26 cellular contexts compared by ENCODE assay signal in the genomic region with DNA sequence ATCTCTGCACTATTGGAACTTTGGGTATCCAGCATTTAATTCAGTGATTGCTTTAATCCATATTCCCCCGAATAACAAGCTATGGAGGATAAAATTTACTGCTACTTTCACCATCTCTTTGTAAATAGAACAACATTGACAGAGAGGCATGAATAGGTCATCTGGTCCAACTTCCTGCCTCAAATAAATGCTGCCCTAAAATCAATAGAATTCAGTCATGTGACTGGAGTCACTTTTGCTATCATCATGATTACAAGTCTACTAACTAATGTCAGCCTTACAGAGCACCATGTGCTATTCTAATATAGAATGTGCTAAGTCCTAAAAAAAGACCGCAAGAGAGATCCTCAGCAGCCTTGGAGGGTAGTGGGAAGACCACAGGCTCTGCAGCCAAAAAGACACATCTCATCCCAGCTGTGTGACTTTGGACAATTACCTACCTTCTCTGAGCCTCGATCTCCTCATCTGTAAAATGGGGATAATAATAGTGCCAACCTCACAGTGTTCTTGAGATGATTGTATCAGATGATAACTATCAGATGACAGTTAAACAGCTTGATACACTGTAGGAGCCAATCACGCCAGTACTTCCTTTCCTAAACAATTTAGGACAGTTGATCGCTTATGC.
"Had no signal": no experiment of that assay in that cellular context is flagged by ENCODE, and none has a peak within 500 bp of the region (broad histone marks: within the 10 kb centered on the region; RNA-seq: fewer than 3 reads in every experiment).

No MANE protein-coding gene starts in this region.

- H3K27ac ChIP-seq: colonic mucosa, epithelial cell of prostate, foreskin keratinocyte, gastroesophageal sphincter, heart left ventricle, hepatocyte, neural progenitor cell, parathyroid adenoma, prostate gland, right atrium auricular region, skin epidermis, spleen, thoracic aorta, tibial nerve, upper lobe of left lung, uterus had no signal

- H3K4me1 ChIP-seq: colonic mucosa, foreskin keratinocyte, gastroesophageal sphincter, heart left ventricle, parathyroid adenoma, prostate gland, right atrium auricular region, spleen, tibial nerve, upper lobe of left lung, uterus had no signal

- H3K27me3 ChIP-seq: colonic mucosa, neural progenitor cell, right atrium auricular region, upper lobe of left lung, uterus had no signal

- H3K36me3 ChIP-seq: colonic mucosa, gastroesophageal sphincter, heart left ventricle, neural progenitor cell, prostate gland, right atrium auricular region, spleen, thoracic aorta, tibial nerve, upper lobe of left lung, uterus had no signal

- DNase-seq: colonic mucosa; effector CD8-positive, alpha-beta T cell; endodermal cell; foreskin keratinocyte; heart left ventricle; kidney glomerular epithelial cell; left colon; left ventricle myocardium superior; naive B cell; spleen; stimulated activated CD4-positive, alpha-beta T cell treated with anti-CD3 and anti-CD28 coated beads, Interleukin-4, amount 100 ng/mL, for 4 hours; stimulated activated naive CD8-positive, alpha-beta T cell treated with anti-CD3 and anti-CD28 coated beads, Interleukin-15, Interleukin-2, amounts not matched to agents 100 U/mL and 50 U/mL, for 24 hours; substantia nigra; upper lobe of left lung; uterus had no signal

- H3K9me3 ChIP-seq: colonic mucosa, gastroesophageal sphincter, heart left ventricle, prostate gland, right atrium auricular region, spleen, thoracic aorta, tibial nerve, upper lobe of left lung, uterus had no signal

- H3K4me3 ChIP-seq: colonic mucosa, gastroesophageal sphincter, heart left ventricle, hepatocyte, lung, neural progenitor cell, prostate gland, right atrium auricular region, skin epidermis, spleen, thoracic aorta, tibial nerve, upper lobe of left lung, uterus had no signal
